ENCODE assay signal across 21 cellular contexts in the genomic region with DNA sequence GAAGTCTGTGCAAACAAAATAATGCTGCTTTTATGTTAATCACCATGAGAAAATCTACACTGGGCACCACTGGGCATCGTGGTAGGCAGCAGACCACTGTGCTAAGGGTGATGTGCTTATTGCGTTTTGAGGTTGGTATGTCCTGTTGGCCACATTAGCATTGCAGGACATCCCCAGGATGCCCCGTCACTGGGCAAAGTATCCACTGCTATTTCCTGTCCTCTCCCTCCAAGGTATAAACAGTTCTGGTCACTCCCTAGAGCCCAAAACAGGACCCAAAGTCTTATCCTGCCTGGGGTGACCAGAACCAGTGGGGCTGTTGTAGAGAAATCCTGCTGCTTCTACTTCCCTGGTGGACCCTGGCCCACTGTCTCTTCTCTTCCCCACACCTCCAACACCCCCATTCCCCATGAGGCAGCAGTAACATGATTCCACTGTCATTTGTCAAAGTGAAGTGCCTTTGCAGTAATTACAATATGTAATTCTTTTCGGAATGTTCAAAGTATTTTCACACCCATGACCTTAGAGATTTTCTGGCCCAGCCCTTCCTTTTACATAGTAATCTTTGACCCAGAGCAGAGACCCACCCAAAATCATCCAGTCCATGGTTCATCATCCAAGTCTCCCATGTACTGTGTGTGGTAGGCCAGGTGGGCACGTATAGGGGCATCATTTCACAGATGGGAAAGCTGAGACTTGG.
DNase-seq lines count a peak whose midpoint lies in the region; ATAC-seq, FAIRE-seq and TF ChIP-seq lines count a peak whose summit lies in the region.
"Had no signal": no experiment of that assay in that cellular context is flagged by ENCODE, and none has a peak within 500 bp of the region (broad histone marks: within the 10 kb centered on the region; RNA-seq: fewer than 3 reads in every experiment).

No MANE protein-coding gene starts in this region.

- no peaks in the 10 kb centered on the region for H3K9me3 ChIP-seq in endothelial cell of umbilical vein (replicated peaks; ENCODE audit: control insufficient read depth, insufficient read depth, low read length)
- H3K9me3 ChIP-seq in muscle layer of duodenum (ENCODE audit: control insufficient read depth in 1 of 2, low read length in 2 of 2) = no peaks in the 10 kb centered on the region
- H3K9me3 ChIP-seq in testis = no peaks in the 10 kb centered on the region
- H3K9me3 ChIP-seq: Caco-2, SJSA1 had no signal

- H3K36me3 ChIP-seq in endothelial cell of umbilical vein (ENCODE audit: control insufficient read depth in 2 of 2, extremely low read depth in 1 of 2, insufficient read depth in 2 of 2, low read length in 2 of 2) = no peaks in the 10 kb centered on the region
- H3K36me3 ChIP-seq in muscle layer of duodenum (ENCODE audit: control insufficient read depth in 1 of 2, insufficient read depth in 2 of 2, low read length in 2 of 2) = no peaks in the 10 kb centered on the region
- no peaks in the 10 kb centered on the region for H3K36me3 ChIP-seq in testis (ENCODE audit: low read depth, missing control alignments)
- H3K36me3 ChIP-seq: SJSA1 had no signal

- DNase-seq in endothelial cell of umbilical vein (ENCODE audit: low read depth, low spot score) = no peak
- DNase-seq in testis = no peak
- DNase-seq in 8988T = no peak
- no peak for DNase-seq in occipital lobe (lab: John Stamatoyannopoulos, UW)
- DNase-seq: activated CD4-positive, alpha-beta T cell treated with anti-CD3 and anti-CD28 coated beads for 36 hours; activated CD8-positive, alpha-beta memory T cell treated with anti-CD3 and anti-CD28 coated beads, Interleukin-2, amount 50 U/mL, for 48 hours; activated naive CD4-positive, alpha-beta T cell; Caco-2; effector CD8-positive, alpha-beta T cell; mammary epithelial cell; MM.1S; NCI-H187; NCI-H510A treated with DMSO at 0.1 percent for 48 hours; stimulated activated CD4-positive, alpha-beta T cell treated with anti-CD3 and anti-CD28 coated beads, Interleukin-4, amount 100 ng/mL, for 1 hour; stimulated activated CD8-positive, alpha-beta memory T cell treated with anti-CD3 and anti-CD28 coated beads, Interleukin-4, amount 100 ng/mL, for 48 hours; T-helper 9 cell had no signal

- H3K27ac ChIP-seq in angular gyrus (ENCODE audit: low read depth, low read length) (peak overlapping the region; percentile 75), endothelial cell of umbilical vein (ENCODE audit: insufficient read depth, low read depth, low read length) (no peak overlapping the region), muscle layer of duodenum (ENCODE audit: low read length) (peak overlapping the region; percentile 70), testis (peak overlapping the region; percentile 41 to 87)
- H3K27ac ChIP-seq: SJSA1 had no signal

- H3K9me1 ChIP-seq in endothelial cell of umbilical vein (replicated peaks; ENCODE audit: control insufficient read depth, extremely low read depth, insufficient read depth, low read length) = no peaks in the 10 kb centered on the region

- dilution Hi-C loops in endothelial cell of umbilical vein (cut with MboI; ENCODE audit: extremely low pct_ligation_motif_present, low sequenced_read_pairs) = no loop called here

- H3K4me1 ChIP-seq in endothelial cell of umbilical vein (ENCODE audit: control insufficient read depth, extremely low read depth, insufficient read depth, low read length) (peaks cover 32% of the 10 kb centered on the region), muscle layer of duodenum (ENCODE audit: control insufficient read depth in 1 of 2, insufficient read depth in 2 of 2, low read length in 2 of 2) (peaks cover 6 to 22% of the 10 kb centered on the region in 2 donors), testis (peaks cover 28% of the 10 kb centered on the region)
- H3K4me1 ChIP-seq: Caco-2 had no signal

- H2AFZ ChIP-seq in endothelial cell of umbilical vein (ENCODE audit: low read depth, low read length) = no peak overlapping the region

- H4K20me1 ChIP-seq in endothelial cell of umbilical vein (replicated peaks; ENCODE audit: control insufficient read depth, extremely low read depth, insufficient read depth, low read length) = no peaks in the 10 kb centered on the region

- POLR2A ChIA-PET in endothelial cell of umbilical vein (lab: Charles Lee) = no interaction called here

- FAIRE-seq in endothelial cell of umbilical vein (lab: Jason Lieb, UNC) = peak; percentile 71

- 74 to 79% methylated on average over 5 of the region's 5 CpGs for WGBS in testis, 2 donors

- no peak overlapping the region for H3K4me2 ChIP-seq in endothelial cell of umbilical vein (ENCODE audit: insufficient read depth, low read length)

- no TSS peak for BruUV-seq in endothelial cell of umbilical vein (replicated peaks; lab: Mats Ljungman, UMichigan)

- intact Hi-C loops in endothelial cell of umbilical vein (cut with micrococcal nuclease) = loop anchor here (2.0 to 5.0 kb wide), 2 partner anchors 28 to 244 kb away; a partner anchor contains a TSS
- intact Hi-C loops in testis (cut with DNase I; ENCODE audit: low total_unique reads) = no loop called here

- ATAC-seq in GM19395 (IDR thresholded peaks at IDR 0.05; ENCODE audit: unreplicated experiment) = no peak
- ATAC-seq in HG02678 (IDR thresholded peaks at IDR 0.05; ENCODE audit: unreplicated experiment) = no peak
- ATAC-seq: activated CD4-positive, alpha-beta T cell treated with anti-CD3 and anti-CD28 coated beads for 36 hours had no signal

- H3K4me3 ChIP-seq in endothelial cell of umbilical vein (replicated peaks in 1 of 3; ENCODE audit: insufficient read depth in 1 of 3, low read depth in 1 of 3, low read length in 3 of 3) (no peak overlapping the region), muscle layer of duodenum (ENCODE audit: low read depth in 1 of 2, low read length in 2 of 2) (no peak overlapping the region), testis (no peak overlapping the region)
- H3K4me3 ChIP-seq: SJSA1 had no signal

- H3K79me2 ChIP-seq in endothelial cell of umbilical vein (ENCODE audit: control insufficient read depth, insufficient read depth, low read length) = no peaks in the 10 kb centered on the region

- TF ChIP-seq POLR2A in endothelial cell of umbilical vein (IDR thresholded peaks at IDR 0.05; ENCODE audit: low read depth, low read length) (no peak), testis (IDR thresholded peaks at IDR 0.05) (no peak)

- TF ChIP-seq CTCF in endothelial cell of umbilical vein (IDR thresholded peaks at IDR 0.05; ENCODE audit: extremely low read depth in 1 of 2, insufficient read depth in 1 of 2, low read depth in 1 of 2, low read length in 2 of 2) = no peak
- TF ChIP-seq CTCF in testis (IDR thresholded peaks at IDR 0.05) = no peak

- H3K27me3 ChIP-seq in endothelial cell of umbilical vein (ENCODE audit: control insufficient read depth in 2 of 2, insufficient read depth in 2 of 2, low read length in 2 of 2) (no peaks in the 10 kb centered on the region), muscle layer of duodenum (ENCODE audit: low read depth, low read length) (no peaks in the 10 kb centered on the region), testis (no peaks in the 10 kb centered on the region)
- H3K27me3 ChIP-seq: SJSA1 had no signal

- CTCF ChIA-PET in endothelial cell of umbilical vein (lab: Charles Lee) = interaction anchor here (1.3 to 1.5 kb wide), 2 partner anchors 243 to 261 kb away, joined by 3 to 7 read pairs; a partner anchor contains a TSS

- H3K9ac ChIP-seq in endothelial cell of umbilical vein (replicated peaks; ENCODE audit: extremely low read depth, insufficient read depth, low read length) = no peak overlapping the region

TF ChIP-seq in endothelial cell of umbilical vein, 7 proteins besides CTCF, POLR2A, EP300 and RAD21:
- TF ChIP-seq, protein P1, sequence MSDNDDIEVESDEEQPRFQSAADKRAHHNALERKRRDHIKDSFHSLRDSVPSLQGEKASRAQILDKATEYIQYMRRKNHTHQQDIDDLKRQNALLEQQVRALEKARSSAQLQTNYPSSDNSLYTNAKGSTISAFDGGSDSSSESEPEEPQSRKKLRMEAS (IDR thresholded peaks at IDR 0.05; ENCODE audit: insufficient read depth, insufficient read length) = no peak
- no peak for TF ChIP-seq EZH2 (IDR thresholded peaks at IDR 0.05; ENCODE audit: borderline replicate concordance, low read depth, low read length, severe bottlenecking)
